ENCODE assay signal across 19 cellular contexts in the genomic region with DNA sequence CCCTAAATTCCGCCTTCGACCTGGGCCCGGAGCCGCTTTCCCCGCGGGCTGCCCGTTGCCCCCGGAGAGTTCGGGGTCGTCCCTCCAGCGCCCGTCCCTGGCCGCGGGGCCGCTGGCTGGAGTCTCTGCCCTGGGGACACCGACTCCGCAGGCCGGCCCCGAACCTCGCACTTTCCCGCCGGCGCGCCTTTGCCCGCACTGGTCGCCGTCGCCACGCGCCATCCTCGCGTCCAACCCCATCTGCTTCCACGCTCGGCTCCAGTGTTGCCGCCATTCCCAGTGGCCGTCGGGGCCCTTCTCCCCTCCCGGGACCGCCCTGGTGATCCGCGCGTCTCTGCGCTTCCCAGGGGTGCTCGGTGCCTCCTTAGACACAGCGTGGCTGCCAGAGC. TPM values are rescaled to one million over a fixed set of nuclear protein-coding genes. Genes with fewer than 3 reads are reported as not detected.
DNase-seq lines count a peak whose midpoint lies in the region; ATAC-seq, FAIRE-seq and TF ChIP-seq lines count a peak whose summit lies in the region.
"Had no signal": no experiment of that assay in that cellular context is flagged by ENCODE, and none has a peak within 500 bp of the region (broad histone marks: within the 10 kb centered on the region; RNA-seq: fewer than 3 reads in every experiment).

No MANE protein-coding gene starts in this region.

- TF ChIP-seq CTCF in IMR-90 (conservative IDR thresholded peaks at IDR 0.05; ENCODE audit: low read depth, low read length) (no peak), endothelial cell of umbilical vein (IDR thresholded peaks at IDR 0.05; ENCODE audit: extremely low read depth in 1 of 2, insufficient read depth in 1 of 2, low read depth in 1 of 2, low read length in 2 of 2) (no peak)

- H3K27me3 ChIP-seq in IMR-90 (ENCODE audit: control insufficient read depth, insufficient read depth, low read length) (peaks cover 88% of the 10 kb centered on the region), endothelial cell of umbilical vein (ENCODE audit: control insufficient read depth in 2 of 2, insufficient read depth in 2 of 2, low read length in 2 of 2) (peaks cover 61 to 82% of the 10 kb centered on the region in 2 experiments), neuronal stem cell (ENCODE audit: control insufficient read depth in 3 of 3, insufficient read depth in 3 of 3, low read depth in 1 of 3, low read length in 3 of 3) (peaks cover 58 to 97% (median 86%) of the 10 kb centered on the region in 3 experiments)

- no peak overlapping the region for H3K18ac ChIP-seq in IMR-90 (ENCODE audit: low read depth, low read length)
- peak overlapping the region; percentile 90 for H3K18ac ChIP-seq in neuronal stem cell (ENCODE audit: low read length)

- H3K27ac Mint-ChIP-seq in activated T-cell treated with anti-CD3 and anti-CD28 coated beads, Interleukin-2, amount 50 U/mL, for 24 hours: no peak overlapping the region
- H3K27ac Mint-ChIP-seq: CD8-positive, alpha-beta memory T cell had no signal

- H2BK5ac ChIP-seq in IMR-90 (ENCODE audit: low read depth, low read length, poor library complexity, severe bottlenecking) (no peak overlapping the region), neuronal stem cell (ENCODE audit: low read length) (no peak overlapping the region)

- in situ Hi-C loops in IMR-90 (cut with MboI; ENCODE audit: low sequenced_read_pairs): no loop called here

- no peak overlapping the region for H3K4me3 ChIP-seq in IMR-90 (ENCODE audit: insufficient read depth, low read depth, low read length)
- no peak overlapping the region for H3K4me3 ChIP-seq in endothelial cell of umbilical vein (replicated peaks in 1 of 3; ENCODE audit: insufficient read depth in 1 of 3, low read depth in 1 of 3, low read length in 3 of 3)
- H3K4me3 ChIP-seq in neuronal stem cell (ENCODE audit: low read length in 2 of 2): no peak overlapping the region

- WGBS in IMR-90 (ENCODE audit: extremely low coverage in 2 of 2, insufficient read length in 1 of 2), 2 experiments: 2% methylated on average over 27 of the region's 45 CpGs; no CpG with 5 or more reads in 1 of the 2 experiments
- no CpG with 5 or more reads among the region's 45 CpGs for WGBS in neuronal stem cell (ENCODE audit: extremely low coverage in 2 of 2, insufficient read length in 2 of 2, insufficient replicate concordance in 1 of 2), 2 donors

- H3K9ac ChIP-seq in ES-I3 (ENCODE audit: low read depth, low read length) (peak overlapping the region; percentile 28; the same call in 1 of the 2 replicates), IMR-90 (ENCODE audit: low read depth, low read length) (no peak overlapping the region), endothelial cell of umbilical vein (replicated peaks; ENCODE audit: extremely low read depth, insufficient read depth, low read length) (no peak overlapping the region), neuronal stem cell (ENCODE audit: low read depth, low read length, poor library complexity) (peak overlapping the region; percentile 21)

- dilution Hi-C loops in IMR-90 (cut with HindIII; ENCODE audit: low sequenced_read_pairs, unreplicated experiment) (no loop called here), endothelial cell of umbilical vein (cut with MboI; ENCODE audit: extremely low pct_ligation_motif_present, low sequenced_read_pairs) (no loop called here)

- TF ChIP-seq RAD21 in IMR-90 (IDR thresholded peaks at IDR 0.05; ENCODE audit: low read length): no peak

- H3K9me3 ChIP-seq in ES-I3 (ENCODE audit: control insufficient read depth, insufficient read depth, low read length): no peaks in the 10 kb centered on the region
- H3K9me3 ChIP-seq in IMR-90 (ENCODE audit: control insufficient read depth, insufficient read depth, low read length): peaks cover 2% of the 10 kb centered on the region; the same call in 1 of the 2 replicates
- no peaks in the 10 kb centered on the region for H3K9me3 ChIP-seq in endothelial cell of umbilical vein (replicated peaks; ENCODE audit: control insufficient read depth, insufficient read depth, low read length)
- peaks cover 0 to 1% of the 10 kb centered on the region in 2 donors for H3K9me3 ChIP-seq in neuronal stem cell (replicated peaks in 1 of 2; ENCODE audit: control insufficient read depth in 2 of 2, insufficient read depth in 1 of 2, low read depth in 1 of 2, low read length in 2 of 2)

- POLR2A ChIA-PET in IMR-90 (lab: Charles Lee; ENCODE audit: unreplicated experiment) (no interaction called here), endothelial cell of umbilical vein (lab: Charles Lee) (no interaction called here)

- H4K8ac ChIP-seq in IMR-90 (ENCODE audit: low read depth in 2 of 2, low read length in 2 of 2): no peak overlapping the region
- H4K8ac ChIP-seq in neuronal stem cell (ENCODE audit: low read depth, low read length): no peak overlapping the region

- no peak overlapping the region for H3K56ac ChIP-seq in IMR-90 (ENCODE audit: extremely low read depth, insufficient read depth, low read length)

- H3K23ac ChIP-seq in IMR-90 (ENCODE audit: low read depth, low read length): no peak overlapping the region
- H3K23ac ChIP-seq in neuronal stem cell (ENCODE audit: low read depth, low read length, poor library complexity): peak overlapping the region; percentile 96

- FAIRE-seq in endothelial cell of umbilical vein (lab: Jason Lieb, UNC): no peak

- BruUV-seq in IMR-90 (replicated peaks; lab: Mats Ljungman, UMichigan): no TSS peak
- no TSS peak for BruUV-seq in endothelial cell of umbilical vein (replicated peaks; lab: Mats Ljungman, UMichigan)

- DNase-seq in IMR-90 (no peak), endothelial cell of umbilical vein (ENCODE audit: low read depth, low spot score) (no peak), neuronal stem cell (ENCODE audit: low spot score) (no peak)
- DNase-seq in stimulated activated CD4-positive, alpha-beta T cell treated with anti-CD3 and anti-CD28 coated beads, Interleukin-12 subunit alpha, Interleukin-12 subunit beta, amount 100 ng/mL, for 4 hours: no peak
- no peak for DNase-seq in activated T-cell treated with anti-CD3 and anti-CD28 coated beads, Interleukin-2, amount 50 U/mL, for 24 hours
- DNase-seq: C1 segment of cervical spinal cord; CD8-positive, alpha-beta memory T cell; DMS79 treated with DMSO at 0.1 percent for 48 hours; KG1; NCI-H1105 treated with DMSO at 0.1 percent for 48 hours; NCI-H1694 treated with DMSO at 0.1 percent for 48 hours; NCI-H510A treated with DMSO at 0.1 percent for 48 hours; NCI-H774; PC-3 had no signal

- H3K9me1 ChIP-seq in IMR-90 (ENCODE audit: insufficient read depth, low read length): no peaks in the 10 kb centered on the region
- H3K9me1 ChIP-seq in endothelial cell of umbilical vein (replicated peaks; ENCODE audit: control insufficient read depth, extremely low read depth, insufficient read depth, low read length): no peaks in the 10 kb centered on the region

- no peak overlapping the region for H4K5ac ChIP-seq in IMR-90 (ENCODE audit: low read depth, low read length)

- H3K4me1 Mint-ChIP-seq in activated T-cell treated with anti-CD3 and anti-CD28 coated beads, Interleukin-2, amount 50 U/mL, for 24 hours (ENCODE audit: low read depth): peaks cover 8% of the 10 kb centered on the region

- H3K4me2 ChIP-seq in IMR-90 (ENCODE audit: low read depth, low read length) (no peak overlapping the region), endothelial cell of umbilical vein (ENCODE audit: insufficient read depth, low read length) (no peak overlapping the region), neuronal stem cell (ENCODE audit: insufficient read depth, low read length, poor library complexity, severe bottlenecking) (peak overlapping the region; percentile 18)

- H3K4ac ChIP-seq in IMR-90 (ENCODE audit: low read depth, low read length) (no peak overlapping the region), neuronal stem cell (ENCODE audit: low read length) (no peak overlapping the region)

- peaks cover 73% of the 10 kb centered on the region for H3K27me3 Mint-ChIP-seq in activated T-cell treated with anti-CD3 and anti-CD28 coated beads, Interleukin-2, amount 50 U/mL, for 24 hours

- TF ChIP-seq POLR2A in IMR-90 (IDR thresholded peaks at IDR 0.05; ENCODE audit: low read depth, low read length) (no peak), endothelial cell of umbilical vein (IDR thresholded peaks at IDR 0.05; ENCODE audit: low read depth, low read length) (no peak)

- ATAC-seq in IMR-90 (ENCODE audit: low read depth) (no peak), GM18511 (IDR thresholded peaks at IDR 0.05; ENCODE audit: unreplicated experiment) (no peak)
- ATAC-seq: HCT116, PC-3 had no signal

- intact Hi-C loops in IMR-90 (cut with micrococcal nuclease): no loop called here
- intact Hi-C loops in endothelial cell of umbilical vein (cut with micrococcal nuclease): no loop called here

- no peak overlapping the region for H2BK120ac ChIP-seq in IMR-90 (ENCODE audit: low read depth, low read length)
- H2BK120ac ChIP-seq in neuronal stem cell (ENCODE audit: low read depth, low read length): no peak overlapping the region

- no peak overlapping the region for H2BK12ac ChIP-seq in neuronal stem cell (ENCODE audit: low read length)

- peak overlapping the region; percentile 21 for H2AFZ ChIP-seq in IMR-90 (replicated peaks; ENCODE audit: low read length, poor library complexity)
- H2AFZ ChIP-seq in endothelial cell of umbilical vein (ENCODE audit: low read depth, low read length): no peak overlapping the region
- no peak overlapping the region for H2AFZ ChIP-seq in neuronal stem cell (ENCODE audit: low read length)

- H3K4me3 Mint-ChIP-seq in activated T-cell treated with anti-CD3 and anti-CD28 coated beads, Interleukin-2, amount 50 U/mL, for 24 hours: no peak overlapping the region
- H3K4me3 Mint-ChIP-seq: CD8-positive, alpha-beta memory T cell had no signal

- H4K91ac ChIP-seq in IMR-90 (ENCODE audit: insufficient read depth, low read depth, low read length) (no peak overlapping the region), neuronal stem cell (ENCODE audit: low read depth, low read length, poor library complexity) (no peak overlapping the region)

- no peaks in the 10 kb centered on the region for H3K36me3 Mint-ChIP-seq in activated T-cell treated with anti-CD3 and anti-CD28 coated beads, Interleukin-2, amount 50 U/mL, for 24 hours (ENCODE audit: low read depth)
- H3K36me3 Mint-ChIP-seq: CD8-positive, alpha-beta memory T cell had no signal

- no peak overlapping the region for H2BK20ac ChIP-seq in IMR-90 (ENCODE audit: low read depth, low read length)

- H3K79me1 ChIP-seq in IMR-90 (ENCODE audit: low read depth in 1 of 2, low read length in 2 of 2) (no peaks in the 10 kb centered on the region), neuronal stem cell (ENCODE audit: low read depth, low read length) (peaks cover 3% of the 10 kb centered on the region)

- no peak overlapping the region for H2AK9ac ChIP-seq in IMR-90 (replicated peaks; ENCODE audit: low read depth, low read length, poor library complexity)

- no peaks in the 10 kb centered on the region for H4K20me1 ChIP-seq in IMR-90 (ENCODE audit: insufficient read depth, low read length)
- no peaks in the 10 kb centered on the region for H4K20me1 ChIP-seq in endothelial cell of umbilical vein (replicated peaks; ENCODE audit: control insufficient read depth, extremely low read depth, insufficient read depth, low read length)

- H2BK15ac ChIP-seq in IMR-90 (ENCODE audit: low read depth, low read length) (no peak overlapping the region), neuronal stem cell (ENCODE audit: low read length) (peak overlapping the region; percentile 67)

- no peaks in the 10 kb centered on the region for H3K79me2 ChIP-seq in endothelial cell of umbilical vein (ENCODE audit: control insufficient read depth, insufficient read depth, low read length)

- H3K36me3 ChIP-seq in ES-I3 (ENCODE audit: insufficient read depth, low read length) (no peaks in the 10 kb centered on the region), IMR-90 (ENCODE audit: control insufficient read depth, insufficient read depth, low read length) (no peaks in the 10 kb centered on the region), endothelial cell of umbilical vein (ENCODE audit: control insufficient read depth in 2 of 2, extremely low read depth in 1 of 2, insufficient read depth in 2 of 2, low read length in 2 of 2) (no peaks in the 10 kb centered on the region), neuronal stem cell (replicated peaks in 1 of 2; ENCODE audit: control insufficient read depth in 2 of 2, insufficient read depth in 2 of 2, low read length in 2 of 2) (no peaks in the 10 kb centered on the region)

- H3K27ac ChIP-seq in IMR-90 (ENCODE audit: insufficient read depth, low read length) (no peak overlapping the region), endothelial cell of umbilical vein (ENCODE audit: insufficient read depth, low read depth, low read length) (no peak overlapping the region), neuronal stem cell (replicated peaks; ENCODE audit: low read length) (no peak overlapping the region)
- H3K27ac ChIP-seq: RWPE1 had no signal

- no peaks in the 10 kb centered on the region for H3K9me3 Mint-ChIP-seq in activated T-cell treated with anti-CD3 and anti-CD28 coated beads, Interleukin-2, amount 50 U/mL, for 24 hours
- H3K9me3 Mint-ChIP-seq: CD8-positive, alpha-beta memory T cell had no signal

- H3K14ac ChIP-seq in IMR-90 (replicated peaks; ENCODE audit: low read depth, low read length): no peak overlapping the region
- H3K14ac ChIP-seq in neuronal stem cell (ENCODE audit: low read length): no peak overlapping the region

- CTCF ChIA-PET in IMR-90 (lab: Yijun Ruan, JAX) (no interaction called here), endothelial cell of umbilical vein (lab: Charles Lee) (no interaction called here)

- H3K4me1 ChIP-seq in ES-I3 (ENCODE audit: insufficient read depth, low read length) (peaks cover 10% of the 10 kb centered on the region; the same call in 1 of the 2 replicates), IMR-90 (ENCODE audit: control insufficient read depth, insufficient read depth, low read length) (no peaks in the 10 kb centered on the region), endothelial cell of umbilical vein (ENCODE audit: control insufficient read depth, extremely low read depth, insufficient read depth, low read length) (no peaks in the 10 kb centered on the region), neuronal stem cell (ENCODE audit: control insufficient read depth in 2 of 2, insufficient read depth in 1 of 2, low read depth in 1 of 2, low read length in 2 of 2) (peaks cover 0 to 4% of the 10 kb centered on the region in 2 donors)

- H2AK5ac ChIP-seq in IMR-90 (ENCODE audit: low read depth, low read length): no peak overlapping the region
- no peak overlapping the region for H2AK5ac ChIP-seq in neuronal stem cell (ENCODE audit: low read depth, low read length)

RNA-seq across cellular contexts. Expression of a gene that starts 11.0 kb away (rescaled TPM):
- total RNA-seq in IMR-90 (2012; rRNA removed) (not detected in 2 replicates), endothelial cell of umbilical vein (not detected in 2 replicates)
- polyA plus RNA-seq in IMR-90 (2012; rRNA removed) (not detected in 2 replicates), endothelial cell of umbilical vein (not detected in 2 replicates)
- not detected in 2 replicates for polyA plus RNA-seq in IMR-90 (2012; cell fraction: cytosol; rRNA removed)
- 0.02 TPM in 1 of 2 replicates, not detected in the other for polyA plus RNA-seq in IMR-90 (2012; cell fraction: nucleus; rRNA removed; ENCODE audit: low replicate concordance)
- not detected in 2 replicates for polyA plus RNA-seq in endothelial cell of umbilical vein (2011; cell fraction: cytosol; rRNA removed)
- not detected in 2 replicates for polyA plus RNA-seq in endothelial cell of umbilical vein (2011; cell fraction: nucleus; rRNA removed)
- not detected in 2 replicates for polyA plus RNA-seq in endothelial cell of umbilical vein (2012)
- not detected in 2 replicates for polyA minus RNA-seq in endothelial cell of umbilical vein
- not detected for polyA minus RNA-seq in endothelial cell of umbilical vein (2011; cell fraction: cytosol; rRNA and poly(A)+ RNA removed)
- not detected in 2 replicates for polyA minus RNA-seq in endothelial cell of umbilical vein (2011; cell fraction: nucleus; rRNA and poly(A)+ RNA removed)
- polyA plus RNA-seq in neuronal stem cell (2013, experiment 1 of 2): not detected
- polyA plus RNA-seq in neuronal stem cell (2013, experiment 2 of 2): not detected
- total RNA-seq: CD8-positive, alpha-beta memory T cell; G401; PC-3 had no signal
- polyA plus RNA-seq: CD8-positive, alpha-beta memory T cell had no signal

RNA-seq across cellular contexts. Expression of a gene that starts 51.7 kb away (rescaled TPM):
- 5.0 and 5.9 TPM in 2 replicates for total RNA-seq in IMR-90 (2012; rRNA removed)
- polyA plus RNA-seq in IMR-90 (2012; rRNA removed): 12.7 and 12.9 TPM in 2 replicates
- 9.2 and 16.0 TPM in 2 replicates for polyA plus RNA-seq in IMR-90 (2012; cell fraction: cytosol; rRNA removed)
- 18.3 and 24.7 TPM in 2 replicates for polyA plus RNA-seq in IMR-90 (2012; cell fraction: nucleus; rRNA removed; ENCODE audit: low replicate concordance)
- total RNA-seq in endothelial cell of umbilical vein: 20.9 and 23.4 TPM in 2 replicates
- 14.5 and 16.4 TPM in 2 replicates for polyA plus RNA-seq in endothelial cell of umbilical vein
- 13.2 and 14.8 TPM in 2 replicates for polyA plus RNA-seq in endothelial cell of umbilical vein (2011; cell fraction: cytosol; rRNA removed)
- polyA plus RNA-seq in endothelial cell of umbilical vein (2011; cell fraction: nucleus; rRNA removed): 23.5 and 30.8 TPM in 2 replicates
- 20.1 and 20.3 TPM in 2 replicates for polyA plus RNA-seq in endothelial cell of umbilical vein (2012)
- polyA minus RNA-seq in endothelial cell of umbilical vein: 15.2 and 21.4 TPM in 2 replicates
- 17.3 TPM for polyA minus RNA-seq in endothelial cell of umbilical vein (2011; cell fraction: cytosol; rRNA and poly(A)+ RNA removed)
- 7.2 and 7.8 TPM in 2 replicates for polyA minus RNA-seq in endothelial cell of umbilical vein (2011; cell fraction: nucleus; rRNA and poly(A)+ RNA removed)
- 11.3 TPM for polyA plus RNA-seq in neuronal stem cell (2013, experiment 1 of 2)
- 11.5 TPM for polyA plus RNA-seq in neuronal stem cell (2013, experiment 2 of 2)

Comparison
In these comparisons a context has a peak if more than half of its experiments do, and no peak if none do; other contexts are left out.
1. H3K9ac ChIP-seq: peak in ES-I3 (single experiment) and neuronal stem cell (single experiment); none in IMR-90 (single experiment) and endothelial cell of umbilical vein (single experiment).